In genomic region chr2:16853088-16853487, GRCh38 we compare ENCODE assay signal across 34 cellular contexts.
"Had no signal": no experiment of that assay in that cellular context is flagged by ENCODE, and none has a peak within 500 bp of the region (broad histone marks: within the 10 kb centered on the region; RNA-seq: fewer than 3 reads in every experiment).

No MANE protein-coding gene starts in this region.

- FAIRE-seq: colon had no signal

- H3K79me2 ChIP-seq: hepatocyte had no signal

- H3K4me1 ChIP-seq: adrenal gland, esophagus squamous epithelium, gastroesophageal sphincter, heart right ventricle had no signal

- H3K27me3 Mint-ChIP-seq: activated CD4-positive, alpha-beta memory T cell treated with anti-CD3 and anti-CD28 coated beads for 36 hours; activated CD4-positive, alpha-beta T cell treated with anti-CD3 and anti-CD28 coated beads for 36 hours; activated CD4-positive, alpha-beta T cell treated with anti-CD3 and anti-CD28 coated beads, Interleukin-2, amount 10 ng/mL, durations not matched to agents 24 days and 14 days; activated CD8-positive, alpha-beta memory T cell treated with anti-CD3 and anti-CD28 coated beads, Interleukin-2, amount 10 ng/mL, durations not matched to agents 7 days and 5 days; activated naive CD8-positive, alpha-beta T cell treated with anti-CD3 and anti-CD28 coated beads for 36 hours; activated naive CD8-positive, alpha-beta T cell treated with anti-CD3 and anti-CD28 coated beads, Interleukin-2, amount 50 U/mL, for 24 hours; brain; effector memory CD8-positive, alpha-beta T cell had no signal

- H3K27me3 ChIP-seq: adrenal gland, esophagus squamous epithelium, gastroesophageal sphincter, heart right ventricle, hepatocyte had no signal

- H3K4me1 Mint-ChIP-seq: activated CD4-positive, alpha-beta T cell treated with anti-CD3 and anti-CD28 coated beads for 36 hours; activated CD4-positive, alpha-beta T cell treated with anti-CD3 and anti-CD28 coated beads, Interleukin-2, amount 10 ng/mL, durations not matched to agents 24 days and 14 days; activated CD8-positive, alpha-beta memory T cell treated with anti-CD3 and anti-CD28 coated beads, Interleukin-2, amount 10 ng/mL, durations not matched to agents 7 days and 5 days; activated naive CD4-positive, alpha-beta T cell treated with anti-CD3 and anti-CD28 coated beads, Interleukin-2, amount 50 U/mL, for 24 hours; activated naive CD8-positive, alpha-beta T cell treated with anti-CD3 and anti-CD28 coated beads for 36 hours; activated naive CD8-positive, alpha-beta T cell treated with anti-CD3 and anti-CD28 coated beads, Interleukin-2, amount 50 U/mL, for 24 hours; brain had no signal

- DNase-seq: activated CD4-positive, alpha-beta memory T cell treated with anti-CD3 and anti-CD28 coated beads for 36 hours; activated CD4-positive, alpha-beta T cell treated with anti-CD3 and anti-CD28 coated beads for 36 hours; activated CD4-positive, alpha-beta T cell treated with anti-CD3 and anti-CD28 coated beads, Interleukin-2, amount 10 ng/mL, durations not matched to agents 24 days and 14 days; activated CD4-positive, CD25-positive, alpha-beta regulatory T cell; activated CD4-positive, CD25-positive, alpha-beta regulatory T cell treated with anti-CD3 and anti-CD28 coated beads, Interleukin-2, amount 50 U/mL, for 72 hours; activated CD8-positive, alpha-beta memory T cell treated with anti-CD3 and anti-CD28 coated beads, Interleukin-2, amount 10 ng/mL, durations not matched to agents 7 days and 5 days; activated CD8-positive, alpha-beta memory T cell treated with anti-CD3 and anti-CD28 coated beads, Interleukin-2, amount 50 U/mL, for 4 hours; activated CD8-positive, alpha-beta T cell treated with anti-CD3 and anti-CD28 coated beads, Interleukin-2, amount 10 ng/mL, durations not matched to agents 7 days and 5 days; activated effector memory CD4-positive, alpha-beta T cell treated with anti-CD3 and anti-CD28 coated beads, Interleukin-2, amount 50 U/mL, for 16 hours; activated naive CD4-positive, alpha-beta T cell treated with anti-CD3 and anti-CD28 coated beads for 36 hours; activated naive CD8-positive, alpha-beta T cell treated with anti-CD3 and anti-CD28 coated beads for 36 hours; activated naive CD8-positive, alpha-beta T cell treated with anti-CD3 and anti-CD28 coated beads, Interleukin-2, amount 50 U/mL, for 24 hours; activated T-cell treated with anti-CD3 and anti-CD28 coated beads, Interleukin-2, amount 50 U/mL, for 1 hour; activated T-cell treated with anti-CD3 and anti-CD28 coated beads, Interleukin-2, amount 50 U/mL, for 48 hours; adrenal gland; amygdala; aorta; caudate nucleus; cortex of kidney; dermis blood vessel endothelial cell; effector CD4-positive, alpha-beta T cell; effector memory CD8-positive, alpha-beta T cell; esophagus squamous epithelium; foreskin melanocyte; heart right ventricle; T-helper 2 cell had no signal

- H3K36me3 Mint-ChIP-seq: activated CD4-positive, alpha-beta memory T cell treated with anti-CD3 and anti-CD28 coated beads for 36 hours; activated CD8-positive, alpha-beta memory T cell treated with anti-CD3 and anti-CD28 coated beads, Interleukin-2, amount 10 ng/mL, durations not matched to agents 7 days and 5 days; activated naive CD4-positive, alpha-beta T cell treated with anti-CD3 and anti-CD28 coated beads, Interleukin-2, amount 50 U/mL, for 24 hours; activated naive CD8-positive, alpha-beta T cell treated with anti-CD3 and anti-CD28 coated beads for 36 hours; brain had no signal

- H3K9me3 Mint-ChIP-seq: activated CD4-positive, alpha-beta memory T cell treated with anti-CD3 and anti-CD28 coated beads for 36 hours; activated CD4-positive, alpha-beta T cell treated with anti-CD3 and anti-CD28 coated beads, Interleukin-2, amount 10 ng/mL, durations not matched to agents 24 days and 14 days; activated naive CD4-positive, alpha-beta T cell treated with anti-CD3 and anti-CD28 coated beads for 36 hours; activated naive CD4-positive, alpha-beta T cell treated with anti-CD3 and anti-CD28 coated beads, Interleukin-2, amount 50 U/mL, for 24 hours; activated naive CD8-positive, alpha-beta T cell treated with anti-CD3 and anti-CD28 coated beads for 36 hours; activated naive CD8-positive, alpha-beta T cell treated with anti-CD3 and anti-CD28 coated beads, Interleukin-2, amount 50 U/mL, for 24 hours; activated T-helper 1 cell treated with anti-CD3 and anti-CD28 coated beads, Interleukin-12 subunit alpha, Interleukin-12 subunit beta, Interleukin-2, Interleukin-4 antibody, amounts not matched to agents 30 ng/mL and 10 ng/mL and 1 ng/mL, durations not matched to agents 14 hours and 24 hours and 36 hours; activated T-helper 2 cell treated with anti-CD3 and anti-CD28 coated beads, Interferon-gamma antibody, Interleukin-2, Interleukin-4, amounts not matched to agents 10 μg/mL and 5 μg/mL and 100 μg/mL, durations not matched to agents 14 hours and 24 hours and 36 hours; brain; effector memory CD8-positive, alpha-beta T cell had no signal

- H3K36me3 ChIP-seq: adrenal gland, esophagus squamous epithelium, gastroesophageal sphincter, heart right ventricle had no signal

- H3K27ac Mint-ChIP-seq: activated CD4-positive, alpha-beta memory T cell treated with anti-CD3 and anti-CD28 coated beads for 36 hours; activated CD4-positive, alpha-beta T cell treated with anti-CD3 and anti-CD28 coated beads for 36 hours; activated CD4-positive, alpha-beta T cell treated with anti-CD3 and anti-CD28 coated beads, Interleukin-2, amount 10 ng/mL, durations not matched to agents 24 days and 14 days; activated CD8-positive, alpha-beta memory T cell treated with anti-CD3 and anti-CD28 coated beads, Interleukin-2, amount 10 ng/mL, durations not matched to agents 7 days and 5 days; activated CD8-positive, alpha-beta T cell treated with anti-CD3 and anti-CD28 coated beads, Interleukin-2, amount 10 ng/mL, durations not matched to agents 7 days and 5 days; activated naive CD4-positive, alpha-beta T cell treated with anti-CD3 and anti-CD28 coated beads for 36 hours; activated naive CD4-positive, alpha-beta T cell treated with anti-CD3 and anti-CD28 coated beads, Interleukin-2, amount 50 U/mL, for 24 hours; activated naive CD8-positive, alpha-beta T cell treated with anti-CD3 and anti-CD28 coated beads for 36 hours; activated naive CD8-positive, alpha-beta T cell treated with anti-CD3 and anti-CD28 coated beads, Interleukin-2, amount 50 U/mL, for 24 hours; activated T-helper 1 cell treated with anti-CD3 and anti-CD28 coated beads, Interleukin-12 subunit alpha, Interleukin-12 subunit beta, Interleukin-2, Interleukin-4 antibody, amounts not matched to agents 30 ng/mL and 10 ng/mL and 1 ng/mL, durations not matched to agents 14 hours and 24 hours and 36 hours; activated T-helper 2 cell treated with anti-CD3 and anti-CD28 coated beads, Interferon-gamma antibody, Interleukin-2, Interleukin-4, amounts not matched to agents 10 μg/mL and 5 μg/mL and 100 μg/mL, durations not matched to agents 14 hours and 24 hours and 36 hours; brain; effector memory CD8-positive, alpha-beta T cell had no signal

- H3K27ac ChIP-seq: adrenal gland, epithelial cell of prostate, esophagus squamous epithelium, gastroesophageal sphincter, heart right ventricle, hepatocyte had no signal

- H3K9me3 ChIP-seq: adrenal gland, esophagus squamous epithelium, gastroesophageal sphincter, heart right ventricle had no signal

- H3K4me3 ChIP-seq: adrenal gland, esophagus squamous epithelium, gastroesophageal sphincter, heart right ventricle, hepatocyte had no signal

- ATAC-seq: activated CD4-positive, alpha-beta T cell treated with anti-CD3 and anti-CD28 coated beads for 36 hours; activated CD8-positive, alpha-beta memory T cell treated with anti-CD3 and anti-CD28 coated beads, Interleukin-2, amount 10 ng/mL, durations not matched to agents 7 days and 5 days; activated CD8-positive, alpha-beta T cell treated with anti-CD3 and anti-CD28 coated beads, Interleukin-2, amount 10 ng/mL, durations not matched to agents 7 days and 5 days; activated naive CD8-positive, alpha-beta T cell treated with anti-CD3 and anti-CD28 coated beads, Interleukin-2, amount 50 U/mL, for 24 hours; effector memory CD8-positive, alpha-beta T cell; gastroesophageal sphincter; heart right ventricle had no signal

- H2AFZ ChIP-seq: hepatocyte had no signal

- H3K4me2 ChIP-seq: hepatocyte had no signal

- H3K4me3 Mint-ChIP-seq: activated CD4-positive, alpha-beta memory T cell treated with anti-CD3 and anti-CD28 coated beads for 36 hours; activated CD4-positive, alpha-beta T cell treated with anti-CD3 and anti-CD28 coated beads for 36 hours; activated CD4-positive, alpha-beta T cell treated with anti-CD3 and anti-CD28 coated beads, Interleukin-2, amount 10 ng/mL, durations not matched to agents 24 days and 14 days; activated CD8-positive, alpha-beta memory T cell treated with anti-CD3 and anti-CD28 coated beads, Interleukin-2, amount 10 ng/mL, durations not matched to agents 7 days and 5 days; activated CD8-positive, alpha-beta T cell treated with anti-CD3 and anti-CD28 coated beads, Interleukin-2, amount 10 ng/mL, durations not matched to agents 7 days and 5 days; activated naive CD4-positive, alpha-beta T cell treated with anti-CD3 and anti-CD28 coated beads for 36 hours; activated naive CD4-positive, alpha-beta T cell treated with anti-CD3 and anti-CD28 coated beads, Interleukin-2, amount 50 U/mL, for 24 hours; activated naive CD8-positive, alpha-beta T cell treated with anti-CD3 and anti-CD28 coated beads for 36 hours; activated naive CD8-positive, alpha-beta T cell treated with anti-CD3 and anti-CD28 coated beads, Interleukin-2, amount 50 U/mL, for 24 hours; activated T-helper 1 cell treated with anti-CD3 and anti-CD28 coated beads, Interleukin-12 subunit alpha, Interleukin-12 subunit beta, Interleukin-2, Interleukin-4 antibody, amounts not matched to agents 30 ng/mL and 10 ng/mL and 1 ng/mL, durations not matched to agents 14 hours and 24 hours and 36 hours; brain; effector memory CD8-positive, alpha-beta T cell had no signal
